ENCODE assay signal across 8 cellular contexts in genomic region chr10:74213571-74214162, GRCh38.
DNase-seq lines count a peak whose midpoint lies in the region; ATAC-seq and TF ChIP-seq lines count a peak whose summit lies in the region.

No MANE protein-coding gene starts in this region.

- no peak overlapping the region for H3K4me3 ChIP-seq in Loucy (ENCODE audit: low read length, poor library complexity, severe bottlenecking)

- H3K4me2 ChIP-seq in Loucy (ENCODE audit: low read depth, low read length, poor library complexity, severe bottlenecking), result no peak overlapping the region

- H3K9ac ChIP-seq in Loucy (ENCODE audit: low read depth, low read length, poor library complexity, severe bottlenecking), result no peak overlapping the region

- TF ChIP-seq CTCF in Loucy (conservative IDR thresholded peaks at IDR 0.05; ENCODE audit: low read length), result peak; percentile 87

- H3K4me1 ChIP-seq in Loucy (ENCODE audit: insufficient read depth, low read length, poor library complexity, severe bottlenecking), result no peaks in the 10 kb centered on the region

- H3K27ac Mint-ChIP-seq in activated CD8-positive, alpha-beta T cell treated with anti-CD3 and anti-CD28 coated beads, Interleukin-2, amount 10 ng/mL, durations not matched to agents 7 days and 5 days, result no peak overlapping the region

- no peaks in the 10 kb centered on the region for H3K9me3 ChIP-seq in Loucy (ENCODE audit: insufficient read depth, low read depth, low read length)

- no peaks in the 10 kb centered on the region for H3K9me3 Mint-ChIP-seq in activated CD8-positive, alpha-beta T cell treated with anti-CD3 and anti-CD28 coated beads, Interleukin-2, amount 10 ng/mL, durations not matched to agents 7 days and 5 days (ENCODE audit: insufficient read depth)

- H3K36me3 Mint-ChIP-seq in activated CD8-positive, alpha-beta T cell treated with anti-CD3 and anti-CD28 coated beads, Interleukin-2, amount 10 ng/mL, durations not matched to agents 7 days and 5 days (ENCODE audit: low read depth), result peaks cover 15% of the 10 kb centered on the region

- no peaks in the 10 kb centered on the region for H3K27me3 Mint-ChIP-seq in activated CD8-positive, alpha-beta T cell treated with anti-CD3 and anti-CD28 coated beads, Interleukin-2, amount 10 ng/mL, durations not matched to agents 7 days and 5 days (ENCODE audit: low read depth)

- H2AFZ ChIP-seq in Loucy (ENCODE audit: low read length), result no peak overlapping the region

- POLR2A ChIA-PET in activated CD8-positive, alpha-beta T cell treated with anti-CD3 and anti-CD28 coated beads, Interleukin-2, amount 10 ng/mL, durations not matched to agents 7 days and 5 days (lab: Charles Lee), result interaction anchor here (0.6 kb wide), 1 partner anchor 69 kb away, joined by 3 read pairs; no protein-coding TSS in a partner anchor

- no peaks in the 10 kb centered on the region for H3K36me3 ChIP-seq in Loucy (ENCODE audit: insufficient read depth, low read length)

- H3K4me3 Mint-ChIP-seq in activated CD8-positive, alpha-beta T cell treated with anti-CD3 and anti-CD28 coated beads, Interleukin-2, amount 10 ng/mL, durations not matched to agents 7 days and 5 days, result no peak overlapping the region

- peaks cover 9% of the 10 kb centered on the region; the same call in 1 of the 2 replicates for H3K79me2 ChIP-seq in Loucy (ENCODE audit: insufficient read depth, low read length)

- ATAC-seq in activated CD8-positive, alpha-beta T cell treated with anti-CD3 and anti-CD28 coated beads, Interleukin-2, amount 10 ng/mL, durations not matched to agents 7 days and 5 days, result no peak
- no peak for ATAC-seq in GM21390 (IDR thresholded peaks at IDR 0.05; ENCODE audit: unreplicated experiment)

- CTCF ChIA-PET in activated CD8-positive, alpha-beta T cell treated with anti-CD3 and anti-CD28 coated beads, Interleukin-2, amount 10 ng/mL, durations not matched to agents 7 days and 5 days (lab: Charles Lee), result interaction anchor here (0.7 to 3.4 kb wide), 23 partner anchors 10 to 364 kb away, joined by 3 to 27 read pairs (median 5); partner anchors contain the start of genes ADK and AP3M1

- H3F3A ChIP-seq in Loucy (ENCODE audit: low read depth), result no peaks in the 10 kb centered on the region

- H3K27me3 ChIP-seq in Loucy (ENCODE audit: insufficient read depth, low read length, poor library complexity, severe bottlenecking), result no peaks in the 10 kb centered on the region

- no peaks in the 10 kb centered on the region for H3K9me2 ChIP-seq in Loucy (replicated peaks; ENCODE audit: low read depth, low read length)

- peaks cover 7% of the 10 kb centered on the region for H4K20me1 ChIP-seq in Loucy (ENCODE audit: insufficient read depth, low read length, poor library complexity, severe bottlenecking)

- peak in 2 of 3 experiments; percentile 2 to 49 for DNase-seq in NCI-H1417 (lab: John Stamatoyannopoulos, UW)
- no peak for DNase-seq in NCI-H1417 treated with DMSO at 0.1 percent for 48 hours (lab: John Stamatoyannopoulos, UW)
- peak; percentile 59 for DNase-seq in activated CD8-positive, alpha-beta T cell treated with anti-CD3 and anti-CD28 coated beads, Interleukin-2, amount 10 ng/mL, durations not matched to agents 7 days and 5 days
- peak; percentile 72 for DNase-seq in fibroblast of the conjunctiva (ENCODE audit: low read depth)
- peak; percentile 13 to 22 (median 22) for DNase-seq in stimulated activated CD4-positive, alpha-beta T cell treated with anti-CD3 and anti-CD28 coated beads, TNF-alpha, amount 100 ng/mL, for 4 hours (ENCODE audit: low read depth in 3 of 3)
- DNase-seq in hippocampal formation (lab: John Stamatoyannopoulos, UW), result no peak

- peaks cover 6% of the 10 kb centered on the region for H3K4me1 Mint-ChIP-seq in activated CD8-positive, alpha-beta T cell treated with anti-CD3 and anti-CD28 coated beads, Interleukin-2, amount 10 ng/mL, durations not matched to agents 7 days and 5 days (ENCODE audit: low read depth)

Comparison
In these comparisons a context has a peak if more than half of its experiments do, and no peak if none do; other contexts are left out.
1. DNase-seq: peak in NCI-H1417 (2 of 3), activated CD8-positive, alpha-beta T cell treated with anti-CD3 and anti-CD28 coated beads, Interleukin-2, amount 10 ng/mL, durations not matched to agents 7 days and 5 days (single experiment), fibroblast of the conjunctiva (single experiment) and stimulated activated CD4-positive, alpha-beta T cell treated with anti-CD3 and anti-CD28 coated beads, TNF-alpha, amount 100 ng/mL, for 4 hours (3 of 3); none in NCI-H1417 treated with DMSO at 0.1 percent for 48 hours (single experiment) and hippocampal formation (0 of 2).